In the genomic region with DNA sequence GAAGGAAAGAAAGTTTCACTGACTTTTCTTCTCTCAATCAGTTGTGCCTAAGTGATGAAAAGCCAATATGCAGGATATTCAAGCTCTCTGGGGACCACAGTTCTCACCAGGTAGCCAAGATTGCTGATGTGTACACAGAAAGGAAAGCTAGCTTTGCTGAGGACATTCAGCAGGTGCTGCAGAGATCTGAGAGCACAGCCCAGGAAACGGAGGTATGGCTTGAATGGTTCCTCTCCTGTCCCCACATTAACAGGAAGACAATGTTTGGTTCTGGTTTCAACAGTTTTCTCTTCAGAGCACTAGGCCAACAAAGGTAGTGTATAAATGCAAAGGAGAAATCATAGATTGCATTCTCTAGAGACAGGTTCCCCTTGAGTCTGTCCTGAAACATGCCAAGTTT, we compare ENCODE assay signal across 17 cellular contexts.
DNase-seq lines count a peak whose midpoint lies in the region; ATAC-seq and TF ChIP-seq lines count a peak whose summit lies in the region.
"Had no signal": no experiment of that assay in that cellular context is flagged by ENCODE, and none has a peak within 500 bp of the region (broad histone marks: within the 10 kb centered on the region; RNA-seq: fewer than 3 reads in every experiment).

No MANE protein-coding gene starts in this region.

- H3K4me3 ChIP-seq in GM12865 (ENCODE audit: low read depth, low read length) = no peak overlapping the region
- H3K4me3 ChIP-seq: HAP-1, tibial artery had no signal

- ATAC-seq in GM19324 (IDR thresholded peaks at IDR 0.05; ENCODE audit: low FRiP score, unreplicated experiment) (peak; percentile 49), GM18519 (IDR thresholded peaks at IDR 0.05; ENCODE audit: low FRiP score, unreplicated experiment) (no peak), GM18520 (IDR thresholded peaks at IDR 0.05; ENCODE audit: unreplicated experiment) (no peak)

- peak overlapping the region; percentile 11 to 86 (median 26) for H3K4me3 Mint-ChIP-seq in IgD-negative memory B cell

- no peaks in the 10 kb centered on the region for H3K27me3 Mint-ChIP-seq in IgD-negative memory B cell

- H3K27ac Mint-ChIP-seq in IgD-negative memory B cell = peak overlapping the region; percentile 27 to 92 (median 91)

- H3K36me3 Mint-ChIP-seq in IgD-negative memory B cell = no peaks in the 10 kb centered on the region

- no peak for TF ChIP-seq CTCF in GM12865 (IDR thresholded peaks at IDR 0.05; ENCODE audit: insufficient read depth, low read depth, low read length, missing control alignments)

- peaks cover 27 to 52% (median 33%) of the 10 kb centered on the region in 3 donors for H3K4me1 Mint-ChIP-seq in IgD-negative memory B cell

- DNase-seq in GM12865 (ENCODE audit: low read depth) = peak; percentile 72
- DNase-seq in germinal center (ENCODE audit: low spot score) = peak; percentile 34
- no peak for DNase-seq in GM03348 (ENCODE audit: low spot score)
- DNase-seq: activated CD4-positive, alpha-beta T cell treated with anti-CD3 and anti-CD28 coated beads for 4 hours; AML-193; anterior cingulate cortex; foreskin fibroblast; MV-4-11; NCI-H2029 treated with DMSO at 0.1 percent for 48 hours; NCI-H510A; T1000; tibial artery had no signal

- H3K9me3 Mint-ChIP-seq in IgD-negative memory B cell = peaks cover 0 to 4% (median 0%) of the 10 kb centered on the region in 3 donors
